ENCODE assay signal across 22 cellular contexts in genomic region chr18:1511619-1512311, GRCh38.
"Had no signal": no experiment of that assay in that cellular context is flagged by ENCODE, and none has a peak within 500 bp of the region (broad histone marks: within the 10 kb centered on the region; RNA-seq: fewer than 3 reads in every experiment).

No MANE protein-coding gene starts in this region.

- H3K4me3 Mint-ChIP-seq: activated CD4-positive, alpha-beta memory T cell treated with anti-CD3 and anti-CD28 coated beads for 36 hours; activated naive CD8-positive, alpha-beta T cell treated with anti-CD3 and anti-CD28 coated beads, Interleukin-2, amount 10 ng/mL, durations not matched to agents 7 days and 5 days; effector memory CD8-positive, alpha-beta T cell; naive thymus-derived CD4-positive, alpha-beta T cell; neural crest cell; stimulated activated naive B cell treated with anti-CD40 and anti-IgM and Interleukin-4, amounts not matched to agents 10 μg/mL and 1 μg/mL and 100 μg/mL, for 72 hours had no signal

- H3K4me3 ChIP-seq: colonic mucosa, dorsolateral prefrontal cortex, gastrocnemius medialis, testis, upper lobe of right lung had no signal

- H3K9me3 ChIP-seq: colonic mucosa, gastrocnemius medialis, testis had no signal

- H3K9me3 Mint-ChIP-seq: activated CD4-positive, alpha-beta memory T cell treated with anti-CD3 and anti-CD28 coated beads for 36 hours; neural crest cell had no signal

- DNase-seq: activated CD4-positive, alpha-beta memory T cell treated with anti-CD3 and anti-CD28 coated beads for 36 hours; activated CD4-positive, alpha-beta T cell treated with anti-CD3 and anti-CD28 coated beads for 48 hours; activated naive CD4-positive, alpha-beta T cell treated with Interleukin-2 at 50 U/mL for 16 hours; activated naive CD8-positive, alpha-beta T cell treated with anti-CD3 and anti-CD28 coated beads, Interleukin-2, amount 10 ng/mL, durations not matched to agents 7 days and 5 days; activated T-cell treated with anti-CD3 and anti-CD28 coated beads, Interleukin-2, amount 50 U/mL, for 48 hours; amygdala; colonic mucosa; dorsolateral prefrontal cortex; effector memory CD8-positive, alpha-beta T cell; gastrocnemius medialis; head of caudate nucleus; kidney; naive thymus-derived CD4-positive, alpha-beta T cell; retina; stimulated activated CD4-positive, alpha-beta T cell treated with anti-CD3 and anti-CD28 coated beads, Interleukin-2, amount 100 ng/mL, for 48 hours; stimulated activated CD8-positive, alpha-beta memory T cell treated with anti-CD3 and anti-CD28 coated beads, Interleukin-4, amount 100 ng/mL, for 48 hours; stimulated activated naive B cell treated with anti-CD40 and anti-IgM and Interleukin-4, amounts not matched to agents 10 μg/mL and 1 μg/mL and 100 μg/mL, for 72 hours; T-helper 1 cell; testis; upper lobe of right lung had no signal

- H3K27ac Mint-ChIP-seq: activated CD4-positive, alpha-beta memory T cell treated with anti-CD3 and anti-CD28 coated beads for 36 hours; activated naive CD8-positive, alpha-beta T cell treated with anti-CD3 and anti-CD28 coated beads, Interleukin-2, amount 10 ng/mL, durations not matched to agents 7 days and 5 days; effector memory CD8-positive, alpha-beta T cell; naive thymus-derived CD4-positive, alpha-beta T cell; progenitor cell of endocrine pancreas; stimulated activated naive B cell treated with anti-CD40 and anti-IgM and Interleukin-4, amounts not matched to agents 10 μg/mL and 1 μg/mL and 100 μg/mL, for 72 hours had no signal

- H3K27me3 ChIP-seq: colonic mucosa, gastrocnemius medialis, testis, upper lobe of right lung had no signal

- H3K27ac ChIP-seq: colonic mucosa, dorsolateral prefrontal cortex, gastrocnemius medialis, testis, upper lobe of right lung had no signal

- H3K27me3 Mint-ChIP-seq: activated CD4-positive, alpha-beta memory T cell treated with anti-CD3 and anti-CD28 coated beads for 36 hours; activated naive CD8-positive, alpha-beta T cell treated with anti-CD3 and anti-CD28 coated beads, Interleukin-2, amount 10 ng/mL, durations not matched to agents 7 days and 5 days; effector memory CD8-positive, alpha-beta T cell; naive thymus-derived CD4-positive, alpha-beta T cell; progenitor cell of endocrine pancreas; stimulated activated naive B cell treated with anti-CD40 and anti-IgM and Interleukin-4, amounts not matched to agents 10 μg/mL and 1 μg/mL and 100 μg/mL, for 72 hours had no signal

- H3K36me3 ChIP-seq: colonic mucosa, gastrocnemius medialis, upper lobe of right lung had no signal

- H3K36me3 Mint-ChIP-seq: activated CD4-positive, alpha-beta memory T cell treated with anti-CD3 and anti-CD28 coated beads for 36 hours; activated naive CD8-positive, alpha-beta T cell treated with anti-CD3 and anti-CD28 coated beads, Interleukin-2, amount 10 ng/mL, durations not matched to agents 7 days and 5 days; naive thymus-derived CD4-positive, alpha-beta T cell; stimulated activated naive B cell treated with anti-CD40 and anti-IgM and Interleukin-4, amounts not matched to agents 10 μg/mL and 1 μg/mL and 100 μg/mL, for 72 hours had no signal

- ATAC-seq: effector memory CD8-positive, alpha-beta T cell; gastrocnemius medialis; naive thymus-derived CD4-positive, alpha-beta T cell; stimulated activated naive B cell treated with anti-CD40 and anti-IgM and Interleukin-4, amounts not matched to agents 10 μg/mL and 1 μg/mL and 100 μg/mL, for 72 hours had no signal

- H3K4me1 ChIP-seq: colonic mucosa, gastrocnemius medialis, testis, upper lobe of right lung had no signal

- H3K4me1 Mint-ChIP-seq: activated naive CD8-positive, alpha-beta T cell treated with anti-CD3 and anti-CD28 coated beads, Interleukin-2, amount 10 ng/mL, durations not matched to agents 7 days and 5 days; naive thymus-derived CD4-positive, alpha-beta T cell; neural crest cell; stimulated activated naive B cell treated with anti-CD40 and anti-IgM and Interleukin-4, amounts not matched to agents 10 μg/mL and 1 μg/mL and 100 μg/mL, for 72 hours had no signal
